In the genomic region with DNA sequence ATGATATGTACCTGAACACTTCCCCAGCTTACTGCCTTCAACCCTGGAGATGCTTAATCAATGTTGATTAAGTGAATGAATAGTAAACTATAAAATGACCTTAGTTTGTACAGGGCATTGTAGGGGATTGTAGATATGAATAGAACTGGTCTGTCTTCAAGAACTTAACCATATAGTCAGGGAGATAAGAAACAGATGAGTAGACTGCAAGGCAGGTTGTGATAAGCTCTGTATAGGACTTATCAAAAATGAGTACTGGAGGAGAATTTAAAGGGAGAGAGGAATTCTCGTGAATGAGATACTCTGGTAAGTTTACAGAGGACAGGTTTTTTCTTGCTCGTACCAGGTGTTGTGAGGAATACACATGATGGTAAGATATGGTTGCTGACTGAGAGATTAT, we compare ENCODE assay signal across 21 cellular contexts. TPM values are rescaled to one million over a fixed set of nuclear protein-coding genes. Genes with fewer than 3 reads are reported as not detected.
"Had no signal": no experiment of that assay in that cellular context is flagged by ENCODE, and none has a peak within 500 bp of the region (broad histone marks: within the 10 kb centered on the region; RNA-seq: fewer than 3 reads in every experiment).

No MANE protein-coding gene starts in this region.

- H3K4me1 Mint-ChIP-seq: WTC11 had no signal

- H3K27me3 Mint-ChIP-seq: activated CD4-positive, alpha-beta memory T cell treated with anti-CD3 and anti-CD28 coated beads, Interleukin-2, amount 10 ng/mL, durations not matched to agents 7 days and 5 days; activated naive CD4-positive, alpha-beta T cell treated with anti-CD3 and anti-CD28 coated beads, Interleukin-2, amount 50 U/mL, for 24 hours; activated T-cell treated with anti-CD3 and anti-CD28 coated beads, Interleukin-2, amount 50 U/mL, for 24 hours; natural killer cell treated with Interleukin-12 subunit alpha and Interleukin-12 subunit beta and Interleukin-15 and Interleukin-18, amount 100 ng/mL, for 72 hours; stimulated activated naive CD8-positive, alpha-beta T cell treated with anti-CD3 and anti-CD28 coated beads, Interleukin-15, amount 100 ng/mL, for 72 hours had no signal

- H3K9me3 ChIP-seq: adrenal gland, esophagus muscularis mucosa, upper lobe of right lung had no signal

- ATAC-seq: natural killer cell treated with Interleukin-12 subunit alpha and Interleukin-12 subunit beta and Interleukin-15 and Interleukin-18, amount 100 ng/mL, for 72 hours; stimulated activated naive CD8-positive, alpha-beta T cell treated with anti-CD3 and anti-CD28 coated beads, Interleukin-15, amount 100 ng/mL, for 72 hours; upper lobe of right lung; WTC11 had no signal

- H3K27ac Mint-ChIP-seq: activated CD4-positive, alpha-beta memory T cell treated with anti-CD3 and anti-CD28 coated beads, Interleukin-2, amount 10 ng/mL, durations not matched to agents 7 days and 5 days; activated naive CD4-positive, alpha-beta T cell treated with anti-CD3 and anti-CD28 coated beads, Interleukin-2, amount 50 U/mL, for 24 hours; natural killer cell treated with Interleukin-12 subunit alpha and Interleukin-12 subunit beta and Interleukin-15 and Interleukin-18, amount 100 ng/mL, for 72 hours; stimulated activated naive CD8-positive, alpha-beta T cell treated with anti-CD3 and anti-CD28 coated beads, Interleukin-15, amount 100 ng/mL, for 72 hours; WTC11 had no signal

- DNase-seq: activated CD4-positive, alpha-beta memory T cell treated with anti-CD3 and anti-CD28 coated beads, Interleukin-2, amount 10 ng/mL, durations not matched to agents 7 days and 5 days; activated CD4-positive, alpha-beta T cell treated with anti-CD3 and anti-CD28 coated beads for 4 hours; activated effector memory CD4-positive, alpha-beta T cell treated with anti-CD3 and anti-CD28 coated beads, Interleukin-2, amount 50 U/mL, for 16 hours; activated T-cell treated with anti-CD3 and anti-CD28 coated beads, Interleukin-2, amount 50 U/mL, for 24 hours; adrenal gland; effector CD4-positive, alpha-beta T cell; hypothalamus; kidney; mesenchymal stem cell; posterior cingulate gyrus; stimulated activated naive CD8-positive, alpha-beta T cell treated with anti-CD3 and anti-CD28 coated beads, Interleukin-15, amount 100 ng/mL, for 72 hours; T-helper 1 cell; T1000; upper lobe of right lung had no signal

- H3K4me3 Mint-ChIP-seq: activated CD4-positive, alpha-beta memory T cell treated with anti-CD3 and anti-CD28 coated beads, Interleukin-2, amount 10 ng/mL, durations not matched to agents 7 days and 5 days; activated naive CD4-positive, alpha-beta T cell treated with anti-CD3 and anti-CD28 coated beads, Interleukin-2, amount 50 U/mL, for 24 hours; activated T-cell treated with anti-CD3 and anti-CD28 coated beads, Interleukin-2, amount 50 U/mL, for 24 hours; natural killer cell treated with Interleukin-12 subunit alpha and Interleukin-12 subunit beta and Interleukin-15 and Interleukin-18, amount 100 ng/mL, for 72 hours; stimulated activated naive CD8-positive, alpha-beta T cell treated with anti-CD3 and anti-CD28 coated beads, Interleukin-15, amount 100 ng/mL, for 72 hours; WTC11 had no signal

- H3K27ac ChIP-seq: adrenal gland, esophagus muscularis mucosa, upper lobe of right lung had no signal

- H3K9me3 Mint-ChIP-seq: activated CD4-positive, alpha-beta memory T cell treated with anti-CD3 and anti-CD28 coated beads, Interleukin-2, amount 10 ng/mL, durations not matched to agents 7 days and 5 days; activated naive CD4-positive, alpha-beta T cell treated with anti-CD3 and anti-CD28 coated beads, Interleukin-2, amount 50 U/mL, for 24 hours; activated T-cell treated with anti-CD3 and anti-CD28 coated beads, Interleukin-2, amount 50 U/mL, for 24 hours; natural killer cell treated with Interleukin-12 subunit alpha and Interleukin-12 subunit beta and Interleukin-15 and Interleukin-18, amount 100 ng/mL, for 72 hours; stimulated activated naive CD8-positive, alpha-beta T cell treated with anti-CD3 and anti-CD28 coated beads, Interleukin-15, amount 100 ng/mL, for 72 hours; WTC11 had no signal

- H3K4me3 ChIP-seq: adrenal gland, esophagus muscularis mucosa, upper lobe of right lung had no signal

- H3K27me3 ChIP-seq: adrenal gland, esophagus muscularis mucosa, upper lobe of right lung had no signal

- H3K4me1 ChIP-seq: upper lobe of right lung had no signal

- H3K36me3 ChIP-seq: adrenal gland had no signal

RNA-seq across cellular contexts. Expression of a gene that starts 58.2 kb away (rescaled TPM):
- total RNA-seq: activated CD4-positive, alpha-beta memory T cell treated with anti-CD3 and anti-CD28 coated beads, Interleukin-2, amount 10 ng/mL, durations not matched to agents 7 days and 5 days; adrenal gland; cardiac septum; esophagus muscularis mucosa; kidney; liver; natural killer cell treated with Interleukin-12 subunit alpha and Interleukin-12 subunit beta and Interleukin-15 and Interleukin-18, amount 100 ng/mL, for 72 hours; temporal lobe; upper lobe of right lung; WTC11 had no signal
